8 cellular contexts compared by ENCODE assay signal in genomic region chr14:80212025-80212402, GRCh38. TPM values are rescaled to one million over a fixed set of nuclear protein-coding genes. Genes with fewer than 3 reads are reported as not detected.
DNase-seq lines count a peak whose midpoint lies in the region; ATAC-seq and TF ChIP-seq lines count a peak whose summit lies in the region.

No MANE protein-coding gene starts in this region.

- no TSS peak for BruUV-seq in MCF 10A (replicated peaks; lab: Mats Ljungman, UMichigan)

- H3K4me3 Mint-ChIP-seq in MCF 10A (ENCODE audit: unreplicated experiment) (peak overlapping the region; percentile 56), nephron (peak overlapping the region; percentile 45 to 75 (median 61))

- CTCF ChIA-PET in MCF 10A (lab: Yijun Ruan, JAX), result interaction anchor here (2.3 kb wide), 1 partner anchor 374 kb away, joined by 28 read pairs; no protein-coding TSS in a partner anchor

- no peaks in the 10 kb centered on the region for H3K27me3 Mint-ChIP-seq in MCF 10A (ENCODE audit: insufficient read depth, unreplicated experiment)
- peaks cover 11% of the 10 kb centered on the region for H3K27me3 Mint-ChIP-seq in nephron (ENCODE audit: low read depth)

- no peaks in the 10 kb centered on the region for H3K9me3 Mint-ChIP-seq in MCF 10A (ENCODE audit: unreplicated experiment)
- H3K9me3 Mint-ChIP-seq in nephron, result no peaks in the 10 kb centered on the region

- TF ChIP-seq CTCF in MCF 10A (IDR thresholded peaks at IDR 0.05; ENCODE audit: unreplicated experiment) (no peak), nephron (IDR thresholded peaks at IDR 0.05; ENCODE audit: unreplicated experiment in 3 of 3) (no peak)

- H3K4me1 Mint-ChIP-seq in MCF 10A (ENCODE audit: insufficient read depth, unreplicated experiment) (peaks cover 13% of the 10 kb centered on the region), nephron (peaks cover 12% of the 10 kb centered on the region)

- ATAC-seq in HG03432 (IDR thresholded peaks at IDR 0.05; ENCODE audit: unreplicated experiment) (peak; percentile 81), HG03460 (IDR thresholded peaks at IDR 0.05; ENCODE audit: unreplicated experiment) (no peak), HG02973 (IDR thresholded peaks at IDR 0.05; ENCODE audit: unreplicated experiment) (no peak)

- intact Hi-C loops in MCF 10A (cut with micrococcal nuclease) (loop anchor here (2.0 kb wide), 1 partner anchor 153 kb away; no protein-coding TSS in a partner anchor), posterior vena cava (cut with DNase I) (no loop called here)

- DNase-seq in Daoy (ENCODE audit: low read depth), result peak; percentile 5
- peak; percentile 56 for DNase-seq in MCF 10A (ENCODE audit: unreplicated experiment)
- DNase-seq in posterior vena cava (ENCODE audit: low spot score), result no peak
- DNase-seq in NCI-H1436 treated with DMSO at 0.1 percent for 48 hours (lab: John Stamatoyannopoulos, UW), result no peak

- H3K36me3 Mint-ChIP-seq in MCF 10A (ENCODE audit: insufficient read depth, unreplicated experiment) (no peaks in the 10 kb centered on the region), nephron (ENCODE audit: low read depth) (no peaks in the 10 kb centered on the region)

- POLR2A ChIA-PET in MCF 10A (lab: Yijun Ruan, JAX), result interaction anchor here (0.6 kb wide), 1 partner anchor 45 kb away, joined by 3 read pairs; no protein-coding TSS in a partner anchor

- H3K27ac Mint-ChIP-seq in MCF 10A (ENCODE audit: low read depth, unreplicated experiment) (peak overlapping the region; percentile 32), nephron (no peak overlapping the region)

RNA-seq across cellular contexts. Expression of gene DIO2, which starts 0.7 kb away (rescaled TPM):
- 3.5 and 17.9 TPM in 2 replicates for total RNA-seq in Daoy (2014; rRNA removed; shearing (Covaris generic))
- 0.07 and 0.26 TPM in 2 replicates for total RNA-seq in MCF 10A (2022)
- 1 to 10 TPM; 4.8 to 6.1 TPM for total RNA-seq in posterior vena cava

Comparison
In these comparisons a context has a peak if more than half of its experiments do, and no peak if none do; other contexts are left out.
1. DNase-seq: peak in Daoy (single experiment) and MCF 10A (single experiment); none in posterior vena cava (single experiment) and NCI-H1436 treated with DMSO at 0.1 percent for 48 hours (single experiment).